Comparison of ENCODE assay signal across 9 cellular contexts in the genomic region with DNA sequence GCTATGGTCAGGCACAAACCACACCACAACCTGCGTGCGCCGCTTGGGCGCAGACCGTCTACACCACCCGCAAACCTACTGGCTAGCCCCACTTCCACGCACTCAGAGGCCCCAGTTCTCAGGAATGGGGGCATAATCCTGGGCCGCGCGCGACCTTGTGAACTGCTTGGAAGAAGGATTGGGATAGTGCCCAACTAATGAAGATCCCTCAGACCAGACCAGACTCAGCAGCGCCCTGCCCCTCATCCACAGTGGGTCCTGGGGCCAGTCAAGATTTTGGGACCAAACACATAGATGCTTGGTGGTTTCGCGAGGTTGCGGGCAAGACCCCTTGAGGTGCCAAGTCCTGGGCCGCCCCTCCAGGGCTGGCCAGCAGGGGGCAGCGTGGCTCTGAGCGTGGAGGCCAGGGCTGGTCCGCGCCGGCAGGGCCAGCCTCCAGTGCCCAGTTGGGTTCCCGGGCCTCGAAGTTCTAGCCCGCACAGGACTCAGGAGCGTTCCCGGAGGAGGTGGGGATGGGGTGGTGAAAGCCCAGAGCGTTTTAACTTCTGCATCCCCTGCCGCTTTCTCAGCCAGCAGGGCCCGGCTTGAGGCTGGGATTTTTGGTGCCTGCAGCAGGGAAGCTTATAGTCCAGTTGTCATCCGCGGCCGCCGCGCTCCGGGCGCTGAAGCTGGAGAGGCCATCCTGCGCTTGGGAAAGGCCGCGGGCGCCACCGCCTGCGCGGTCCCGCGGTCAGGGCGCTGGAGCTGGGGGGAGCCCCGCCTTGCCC. TPM values are rescaled to one million over a fixed set of nuclear protein-coding genes. Genes with fewer than 3 reads are reported as not detected.
A peak's percentile ranks its signal among the peaks of the same experiment; 100 is the strongest.
DNase-seq lines count a peak whose midpoint lies in the region; ATAC-seq, FAIRE-seq and TF ChIP-seq lines count a peak whose summit lies in the region.
"Had no signal": no experiment of that assay in that cellular context is flagged by ENCODE, and none has a peak within 500 bp of the region (broad histone marks: within the 10 kb centered on the region; RNA-seq: fewer than 3 reads in every experiment).

No MANE protein-coding gene starts in this region.

- peak; percentile 72 for TF ChIP-seq CTCF in bronchial epithelial cell (IDR thresholded peaks at IDR 0.05; ENCODE audit: insufficient read depth, low read length, severe bottlenecking)

- no peak for FAIRE-seq in bronchial epithelial cell (lab: Jason Lieb, UNC)
- FAIRE-seq: TTC549 had no signal

- H3K27me3 ChIP-seq in bronchial epithelial cell (ENCODE audit: control insufficient read depth, insufficient read depth, low read length) = peaks cover 4% of the 10 kb centered on the region

- peak; percentile 19 for ATAC-seq in GM19351 (IDR thresholded peaks at IDR 0.05; ENCODE audit: unreplicated experiment)
- ATAC-seq in GM21360 (IDR thresholded peaks at IDR 0.05; ENCODE audit: unreplicated experiment) = no peak

- DNase-seq in SK-MEL-5 (ENCODE audit: low read depth, low spot score) (peak; percentile 26), bronchial epithelial cell (ENCODE audit: low read depth) (no peak), left kidney (ENCODE audit: low read depth, low spot score) (peak; percentile 70), NCI-H774 (lab: John Stamatoyannopoulos, UW) (no peak), NCI-H446 (lab: John Stamatoyannopoulos, UW) (no peak)
- peak; percentile 42 to 53 for DNase-seq in stimulated activated CD8-positive, alpha-beta memory T cell treated with anti-CD3 and anti-CD28 coated beads, Interleukin-2, amount 100 ng/mL, for 48 hours (ENCODE audit: low read depth in 2 of 2)

- no peaks in the 10 kb centered on the region for H3K36me3 ChIP-seq in bronchial epithelial cell (ENCODE audit: control insufficient read depth, insufficient read depth, low read length)

- H3K4me3 ChIP-seq in bronchial epithelial cell (ENCODE audit: low read depth, low read length) = peak overlapping the region; percentile 15

- in situ Hi-C loops in SK-MEL-5 (cut with HindIII; ENCODE audit: low pct_unique_long_range_greater_than_20kb, low sequenced_read_pairs) = no loop called here

RNA-seq across cellular contexts. Expression of a gene that starts 8.3 kb away (rescaled TPM):
- total RNA-seq in SK-MEL-5 (2014; rRNA removed; shearing (Covaris generic)) = not detected in 2 replicates
- not detected in 2 replicates for polyA plus RNA-seq in SK-MEL-5 (2015; cell fraction: cytosol; rRNA removed)
- not detected in 2 replicates for polyA plus RNA-seq in SK-MEL-5 (2015; cell fraction: nucleus; rRNA removed)
- total RNA-seq in bronchial epithelial cell = 1.3 and 1.7 TPM in 2 replicates

Comparison
In these comparisons a context has a peak if more than half of its experiments do, and no peak if none do; other contexts are left out.
1. DNase-seq: peak in SK-MEL-5 (single experiment), left kidney (single experiment) and stimulated activated CD8-positive, alpha-beta memory T cell treated with anti-CD3 and anti-CD28 coated beads, Interleukin-2, amount 100 ng/mL, for 48 hours (2 of 2); none in bronchial epithelial cell (single experiment), NCI-H774 (single experiment) and NCI-H446 (0 of 2).